28 cellular contexts compared by ENCODE assay signal in the genomic region with DNA sequence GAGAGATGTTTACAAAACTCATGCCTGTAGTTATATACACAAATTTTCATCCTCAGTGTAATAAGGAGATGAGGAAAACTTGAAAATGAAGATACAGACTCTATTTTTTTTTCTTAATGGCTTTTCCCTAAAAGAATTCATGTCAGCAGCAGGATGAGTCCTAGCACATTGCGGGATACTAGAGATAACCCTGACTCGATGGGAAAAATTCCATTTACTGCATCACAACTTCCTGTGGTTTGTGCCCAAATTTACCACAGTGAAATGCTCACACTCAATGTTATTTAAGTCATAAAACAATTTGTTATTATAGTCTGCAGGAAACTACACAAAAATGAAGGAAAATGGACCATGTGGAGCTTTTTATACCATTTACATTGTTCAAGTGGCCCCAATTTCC.
A peak's percentile ranks its signal among the peaks of the same experiment; 100 is the strongest.
DNase-seq lines count a peak whose midpoint lies in the region; ATAC-seq and TF ChIP-seq lines count a peak whose summit lies in the region.
"Had no signal": no experiment of that assay in that cellular context is flagged by ENCODE, and none has a peak within 500 bp of the region (broad histone marks: within the 10 kb centered on the region; RNA-seq: fewer than 3 reads in every experiment).

No MANE protein-coding gene starts in this region.

- H4K20me1 ChIP-seq in BLaER1: no peaks in the 10 kb centered on the region

- intact Hi-C loops in posterior cingulate gyrus (cut with DNase I): no loop called here
- intact Hi-C loops in left colon (cut with DNase I, micrococcal nuclease): no loop called here

- H3K4me2 ChIP-seq in BLaER1: peak overlapping the region; percentile 53

- H3K4me1 ChIP-seq in BLaER1: peaks cover 55% of the 10 kb centered on the region
- H3K4me1 ChIP-seq: breast epithelium, heart left ventricle, left ventricle myocardium inferior, right atrium auricular region, upper lobe of right lung had no signal

- 0 out of 2 replicates have a peak overlapping the region, but pooled peaks have one; percentile 16 for H3K9ac ChIP-seq in BLaER1

- peaks cover 18% of the 10 kb centered on the region for H3K36me3 ChIP-seq in BLaER1
- H3K36me3 ChIP-seq: breast epithelium, heart left ventricle, left ventricle myocardium inferior, ovary, right atrium auricular region, upper lobe of right lung had no signal

- H3K27me3 ChIP-seq in BLaER1: no peaks in the 10 kb centered on the region
- H3K27me3 ChIP-seq: breast epithelium, heart left ventricle, ovary, right atrium auricular region, upper lobe of right lung had no signal

- no peak for ATAC-seq in GM18519 (IDR thresholded peaks at IDR 0.05; ENCODE audit: low FRiP score, unreplicated experiment)
- ATAC-seq in HG02938 (IDR thresholded peaks at IDR 0.05; ENCODE audit: unreplicated experiment): no peak
- ATAC-seq in left colon: no peak
- ATAC-seq: activated CD8-positive, alpha-beta memory T cell treated with anti-CD3 and anti-CD28 coated beads, Interleukin-2, amount 10 ng/mL, durations not matched to agents 7 days and 5 days; heart left ventricle; natural killer cell; PC-3; upper lobe of right lung had no signal

- H3K9me3 ChIP-seq in BLaER1: peaks cover 60% of the 10 kb centered on the region
- H3K9me3 ChIP-seq: breast epithelium, heart left ventricle, left ventricle myocardium inferior, ovary, right atrium auricular region, upper lobe of right lung had no signal

- peak; percentile 60 for DNase-seq in HT1080 (ENCODE audit: low read depth)
- peak; percentile 75 for DNase-seq in choroid plexus epithelial cell (ENCODE audit: low read depth)
- DNase-seq in non-pigmented ciliary epithelial cell (ENCODE audit: low read depth): peak; percentile 63
- no peak for DNase-seq in posterior cingulate gyrus
- DNase-seq in left colon: no peak
- DNase-seq: activated CD4-positive, alpha-beta T cell treated with anti-CD3 and anti-CD28 coated beads, Interleukin-2, amount 10 ng/mL, durations not matched to agents 24 days and 14 days; activated CD8-positive, alpha-beta memory T cell treated with anti-CD3 and anti-CD28 coated beads, Interleukin-2, amount 10 ng/mL, durations not matched to agents 7 days and 5 days; activated naive CD8-positive, alpha-beta T cell treated with anti-CD3 and anti-CD28 coated beads for 36 hours; heart left ventricle; HFFc6; Karpas-422; left ventricle myocardium inferior; midbrain; natural killer cell; NCI-H1048; NCI-H1930; NCI-H345; ovary; PC-3; SHP77; stimulated activated CD4-positive, alpha-beta T cell treated with anti-CD3 and anti-CD28 coated beads, Interleukin-15, amount 100 ng/mL, for 24 hours; substantia nigra; upper lobe of right lung had no signal

- H3K4me3 ChIP-seq in BLaER1 (0 out of 2 replicates have a peak overlapping the region, but pooled peaks have one; percentile 11), choroid plexus epithelial cell (ENCODE audit: low read depth, low read length) (no peak overlapping the region)
- H3K4me3 ChIP-seq: breast epithelium, heart left ventricle, left ventricle myocardium inferior, ovary, right atrium auricular region, upper lobe of right lung had no signal

- H3K27ac ChIP-seq in BLaER1: peak overlapping the region; percentile 60
- H3K27ac ChIP-seq: breast epithelium, heart left ventricle, left ventricle myocardium inferior, ovary, right atrium auricular region, upper lobe of right lung had no signal

- no peak for TF ChIP-seq CTCF in choroid plexus epithelial cell (conservative IDR thresholded peaks at IDR 0.05; ENCODE audit: low read depth, low read length)

Comparison
In these comparisons a context has a peak if more than half of its experiments do, and no peak if none do; other contexts are left out.
1. DNase-seq: peak in HT1080 (single experiment), choroid plexus epithelial cell (single experiment) and non-pigmented ciliary epithelial cell (single experiment); none in posterior cingulate gyrus (0 of 10) and left colon (0 of 2).